14 cellular contexts compared by ENCODE assay signal in genomic region chr1:227847046-227847445, GRCh38. TPM values are rescaled to one million over a fixed set of nuclear protein-coding genes. Genes with fewer than 3 reads are reported as not detected.
"Had no signal": no experiment of that assay in that cellular context is flagged by ENCODE, and none has a peak within 500 bp of the region (broad histone marks: within the 10 kb centered on the region; RNA-seq: fewer than 3 reads in every experiment).

No MANE protein-coding gene starts in this region.

RNA-seq across cellular contexts. Expression of gene PRSS38, which starts 31.6 kb away (rescaled TPM):
- total RNA-seq: activated B cell treated with CpG ODN at 0.5 μM for 24 hours; activated CD4-positive, alpha-beta memory T cell treated with anti-CD3 and anti-CD28 coated beads for 36 hours; activated CD4-positive, alpha-beta memory T cell treated with anti-CD3 and anti-CD28 coated beads, Interleukin-2, amount 10 ng/mL, durations not matched to agents 7 days and 5 days; activated CD4-positive, alpha-beta T cell treated with anti-CD3 and anti-CD28 coated beads for 36 hours; activated CD4-positive, alpha-beta T cell treated with anti-CD3 and anti-CD28 coated beads, Interleukin-2, amount 10 ng/mL, durations not matched to agents 24 days and 14 days; activated CD4-positive, alpha-beta T cell treated with anti-CD3 and anti-CD28 coated beads, Interleukin-2, amount 10 ng/mL, durations not matched to agents 7 days and 5 days; activated CD8-positive, alpha-beta memory T cell treated with anti-CD3 and anti-CD28 coated beads for 36 hours; activated CD8-positive, alpha-beta memory T cell treated with anti-CD3 and anti-CD28 coated beads, Interleukin-2, amount 10 ng/mL, durations not matched to agents 7 days and 5 days; activated CD8-positive, alpha-beta T cell treated with anti-CD3 and anti-CD28 coated beads for 36 hours; activated CD8-positive, alpha-beta T cell treated with anti-CD3 and anti-CD28 coated beads, Interleukin-2, amount 10 ng/mL, durations not matched to agents 7 days and 5 days; T-cell; T-helper 1 cell treated with Interleukin-12 subunit alpha and Interleukin-12 subunit beta and Interleukin-4 antibody, amounts not matched to agents 30 ng/mL and 1 ng/mL, for 36 hours; T-helper 17 cell; T-helper 2 cell treated with Interferon-gamma antibody and Interleukin-4, amounts not matched to agents 100 ng/mL and 5 ng/mL, for 36 hours had no signal
